In the genomic region with DNA sequence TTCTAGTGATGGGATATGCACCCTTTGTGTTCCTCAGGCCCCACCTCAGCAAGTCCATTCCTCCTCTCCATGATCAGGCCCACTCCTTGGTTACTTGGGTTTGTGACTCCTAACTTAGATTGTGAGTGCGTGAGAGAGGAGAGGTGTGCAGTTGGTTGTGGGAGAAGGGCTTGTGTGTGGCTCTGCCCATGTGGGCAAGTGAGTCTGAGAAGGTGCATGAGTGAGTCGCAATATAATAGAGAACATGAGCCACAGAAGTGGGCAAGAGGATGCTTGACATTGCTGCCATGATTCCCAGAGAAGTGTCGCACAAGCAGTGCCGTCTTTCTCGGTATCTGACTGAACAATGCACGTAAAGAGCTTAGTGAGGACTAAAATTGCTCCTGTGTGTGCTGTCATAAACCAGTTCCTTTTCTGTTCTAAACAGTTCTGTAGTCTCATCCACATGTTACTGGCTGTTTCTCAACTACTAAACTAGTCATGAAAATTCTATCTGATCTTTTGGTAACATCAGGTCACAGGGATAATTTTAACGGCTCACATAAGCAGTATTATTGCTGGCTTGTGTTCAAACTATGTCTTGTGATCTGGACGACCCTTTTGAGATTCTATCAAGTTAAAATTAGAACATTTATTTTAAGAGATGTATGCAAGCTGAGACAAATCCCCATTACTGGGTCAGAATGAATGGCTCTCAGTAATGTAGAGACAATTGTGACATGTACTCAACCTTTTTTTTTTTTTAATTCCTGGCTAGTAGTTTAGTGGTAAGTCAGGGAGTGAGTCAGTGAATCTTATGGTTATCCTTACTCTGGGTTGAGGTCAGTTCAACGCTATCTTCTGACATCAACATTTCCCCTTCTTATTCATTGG, we compare ENCODE assay signal across 11 cellular contexts. TPM values are rescaled to one million over a fixed set of nuclear protein-coding genes. Genes with fewer than 3 reads are reported as not detected.
DNase-seq lines count a peak whose midpoint lies in the region; ATAC-seq, FAIRE-seq and TF ChIP-seq lines count a peak whose summit lies in the region.
"Had no signal": no experiment of that assay in that cellular context is flagged by ENCODE, and none has a peak within 500 bp of the region (broad histone marks: within the 10 kb centered on the region; RNA-seq: fewer than 3 reads in every experiment).

No MANE protein-coding gene starts in this region.

- no peaks in the 10 kb centered on the region for H4K20me1 ChIP-seq in HepG2 (ENCODE audit: insufficient read depth, low read length)

- H3K79me2 ChIP-seq in HepG2 (ENCODE audit: insufficient read depth, low read length) = no peaks in the 10 kb centered on the region

- no peak overlapping the region for H3K4me2 ChIP-seq in HepG2 (ENCODE audit: low read depth, low read length)

- H3K27ac ChIP-seq in kidney (ENCODE audit: low read depth in 2 of 2, low read length in 2 of 2) (peak overlapping the region in 1 of 2 donors; percentile 9), HepG2 (ENCODE audit: extremely low read length, insufficient read depth, low read length) (no peak overlapping the region), tibial nerve (peak overlapping the region in 1 of 4 donors; percentile 34)

- ATAC-seq in natural killer cell treated with Interleukin-12 subunit alpha and Interleukin-12 subunit beta and Interleukin-15 and Interleukin-18, amount 100 ng/mL, for 72 hours = peak; percentile 78 to 81
- ATAC-seq in natural killer cell = no peak
- no peak for ATAC-seq in HepG2
- no peak for ATAC-seq in HG02840 (IDR thresholded peaks at IDR 0.05; ENCODE audit: low FRiP score, unreplicated experiment)

- CTCF ChIA-PET in HepG2 (lab: Yijun Ruan, JAX; ENCODE audit: low intra/inter-chr PET ratio, low total read pairs) = no interaction called here

- in situ Hi-C loops in HepG2 (cut with HindIII; ENCODE audit: extremely low pct_ligation_motif_present, low pct_unique_long_range_greater_than_20kb) = no loop called here

- TF ChIP-seq RAD21 in HepG2 (CRISPR knock-in tag; IDR thresholded peaks at IDR 0.05) = no peak

- FAIRE-seq in kidney (lab: Jason Lieb, UNC) (peak; percentile 27), HepG2 (lab: Jason Lieb, UNC) (no peak)

- no peaks in the 10 kb centered on the region for H3K27me3 ChIP-seq in HepG2 (ENCODE audit: control insufficient read depth in 1 of 2, insufficient read depth in 2 of 2, low read length in 2 of 2)
- H3K27me3 ChIP-seq in tibial nerve = no peaks in the 10 kb centered on the region

- H3K36me3 Mint-ChIP-seq in natural killer cell treated with Interleukin-12 subunit alpha and Interleukin-12 subunit beta and Interleukin-15 and Interleukin-18, amount 100 ng/mL, for 72 hours = peaks cover 44% of the 10 kb centered on the region
- H3K36me3 Mint-ChIP-seq in natural killer cell = peaks cover 12% of the 10 kb centered on the region

- H3K4me1 Mint-ChIP-seq in natural killer cell treated with Interleukin-12 subunit alpha and Interleukin-12 subunit beta and Interleukin-15 and Interleukin-18, amount 100 ng/mL, for 72 hours (ENCODE audit: low read depth in 2 of 2) = peaks cover 45 to 69% of the 10 kb centered on the region in 2 donors
- H3K4me1 Mint-ChIP-seq in natural killer cell = peaks cover 39 to 53% of the 10 kb centered on the region in 2 donors

- peaks cover 0 to 10% of the 10 kb centered on the region in 2 donors for H3K36me3 ChIP-seq in kidney (ENCODE audit: control insufficient read depth in 1 of 2, insufficient read depth in 2 of 2, low read length in 2 of 2)
- peaks cover 2 to 10% of the 10 kb centered on the region in 2 experiments; a peak in 4 of 5 replicates for H3K36me3 ChIP-seq in HepG2 (replicated peaks in 1 of 2; ENCODE audit: control insufficient read depth in 1 of 2, insufficient read depth in 2 of 2, low read length in 2 of 2)
- peaks cover 0 to 63% (median 0%) of the 10 kb centered on the region in 3 donors for H3K36me3 ChIP-seq in tibial nerve

- no peak for TF ChIP-seq POLR2A in HepG2 (IDR thresholded peaks at IDR 0.05; ENCODE audit: insufficient read depth in 1 of 2, low read depth in 2 of 2, low read length in 2 of 2)
- TF ChIP-seq POLR2A in tibial nerve (IDR thresholded peaks at IDR 0.05) = no peak

- H3K27ac Mint-ChIP-seq in natural killer cell treated with Interleukin-12 subunit alpha and Interleukin-12 subunit beta and Interleukin-15 and Interleukin-18, amount 100 ng/mL, for 72 hours = peak overlapping the region; percentile 59 to 72
- H3K27ac Mint-ChIP-seq in natural killer cell = peak overlapping the region in 1 of 2 donors; percentile 26

- H2AFZ ChIP-seq in HepG2 (ENCODE audit: low read length) = no peak overlapping the region

- no peaks in the 10 kb centered on the region for H3K27me3 Mint-ChIP-seq in natural killer cell treated with Interleukin-12 subunit alpha and Interleukin-12 subunit beta and Interleukin-15 and Interleukin-18, amount 100 ng/mL, for 72 hours
- H3K27me3 Mint-ChIP-seq in natural killer cell (ENCODE audit: low read depth in 2 of 2) = no peaks in the 10 kb centered on the region

- TF ChIP-seq CTCF in natural killer cell (IDR thresholded peaks at IDR 0.05) = no peak
- no peak for TF ChIP-seq CTCF in kidney (IDR thresholded peaks at IDR 0.05; ENCODE audit: borderline replicate concordance, extremely low read depth, insufficient read depth)
- no peak for TF ChIP-seq CTCF in HepG2 (CRISPR knock-in tag; IDR thresholded peaks at IDR 0.05)
- no peak for TF ChIP-seq CTCF in tibial nerve (IDR thresholded peaks at IDR 0.05)

- intact Hi-C loops in natural killer cell (cut with micrococcal nuclease) = no loop called here
- intact Hi-C loops in kidney (cut with DNase I) = no loop called here
- intact Hi-C loops in HepG2 (cut with micrococcal nuclease; ENCODE audit: unreplicated experiment) = loop anchor here (10.0 kb wide), 1 partner anchor 208 kb away; a partner anchor contains a TSS

- 99% methylated on average over 9 of the region's 9 CpGs for WGBS in HepG2 (ENCODE audit: low lambda C conversion rate)
- WGBS in tibial nerve, 2 donors = 62 to 65% methylated on average over 9 of the region's 9 CpGs

- no peak for DNase-seq in natural killer cell treated with Interleukin-12 subunit alpha and Interleukin-12 subunit beta and Interleukin-15 and Interleukin-18, amount 100 ng/mL, for 72 hours (ENCODE audit: low spot score)
- DNase-seq in natural killer cell (no peak), brain pericyte (ENCODE audit: low read depth, low spot score) (peak; percentile 30), kidney (no peak), HepG2 (ENCODE audit: low spot score) (no peak), tibial nerve (ENCODE audit: low spot score in 2 of 2) (no peak), GDM1 (lab: John Stamatoyannopoulos, UW) (no peak)
- DNase-seq: activated CD4-positive, alpha-beta T cell treated with anti-CD3 and anti-CD28 coated beads, Interleukin-2, amount 50 U/mL, for 48 hours; NCI-H82; posterior cingulate gyrus had no signal

- peak overlapping the region; percentile 34 for H3K4me3 Mint-ChIP-seq in natural killer cell treated with Interleukin-12 subunit alpha and Interleukin-12 subunit beta and Interleukin-15 and Interleukin-18, amount 100 ng/mL, for 72 hours
- H3K4me3 Mint-ChIP-seq in natural killer cell = no peak overlapping the region

- H3K9ac ChIP-seq in kidney (ENCODE audit: low read length in 2 of 2) = no peak overlapping the region
- H3K9ac ChIP-seq in HepG2 (ENCODE audit: insufficient read depth, low read depth, low read length) = no peak overlapping the region

- H3K4me1 ChIP-seq in kidney (ENCODE audit: control insufficient read depth in 1 of 2, insufficient read depth in 1 of 2, low read depth in 1 of 2, low read length in 2 of 2) (no peaks in the 10 kb centered on the region), HepG2 (ENCODE audit: insufficient read depth, low read length) (peaks cover 23% of the 10 kb centered on the region), tibial nerve (peaks cover 0 to 19% (median 2%) of the 10 kb centered on the region in 4 donors)

- no TSS peak for BruUV-seq in HepG2 (replicated peaks; lab: Mats Ljungman, UMichigan)

- H3K9me3 Mint-ChIP-seq in natural killer cell treated with Interleukin-12 subunit alpha and Interleukin-12 subunit beta and Interleukin-15 and Interleukin-18, amount 100 ng/mL, for 72 hours = no peaks in the 10 kb centered on the region
- no peaks in the 10 kb centered on the region for H3K9me3 Mint-ChIP-seq in natural killer cell

- H3K4me3 ChIP-seq in kidney (ENCODE audit: low read length in 2 of 2) (no peak overlapping the region), HepG2 (replicated peaks in 1 of 3; ENCODE audit: insufficient read depth in 1 of 3, low read depth in 2 of 3, low read length in 3 of 3) (no peak overlapping the region), tibial nerve (no peak overlapping the region)

- TF ChIP-seq EP300 in HepG2 (IDR thresholded peaks at IDR 0.05; ENCODE audit: low read depth in 2 of 2, low read length in 2 of 2) (no peak), HepG2 (CRISPR knock-in tag; IDR thresholded peaks at IDR 0.05; ENCODE audit: borderline replicate concordance) (no peak), tibial nerve (IDR thresholded peaks at IDR 0.05) (no peak)

- no peaks in the 10 kb centered on the region for H3K9me3 ChIP-seq in kidney (ENCODE audit: control insufficient read depth in 1 of 2, low read length in 2 of 2)
- no peaks in the 10 kb centered on the region for H3K9me3 ChIP-seq in HepG2 (ENCODE audit: low read length)
- H3K9me3 ChIP-seq in tibial nerve = no peaks in the 10 kb centered on the region

- POLR2A ChIA-PET in HepG2 (lab: Yijun Ruan, JAX) = no interaction called here

RNA-seq across cellular contexts. Expression of a gene that starts 25.6 kb away (rescaled TPM):
- total RNA-seq in natural killer cell treated with Interleukin-12 subunit alpha and Interleukin-12 subunit beta and Interleukin-15 and Interleukin-18, amount 100 ng/mL, for 72 hours = 100 to 1,000 TPM in 1 of 2 donors, 10 to 100 TPM in 1; 83.5 to 112 TPM
- total RNA-seq in natural killer cell (10 to 100 TPM; 46.6 to 56.5 (median 49.6) TPM), kidney (37.9 TPM), HepG2 (2016; rRNA removed; fragmentation: Illumina TruSeq; extraction: Trizol) (28.1 and 52.1 TPM in 2 replicates), tibial nerve (10 to 100 TPM; 19.5 to 67.5 (median 26.0) TPM)
- polyA plus RNA-seq in kidney (ENCODE audit: insufficient read depth, low read depth, low replicate concordance) (31.3 TPM), HepG2 (2011; rRNA removed) (12.6 and 15.7 TPM in 2 replicates)
- total RNA-seq in HepG2 (2016; cell fraction: cytosol; rRNA removed; fragmentation: Illumina TruSeq; extraction: Trizol; ENCODE audit: low read depth) = 29.8 and 30.1 TPM in 2 replicates
- 29.9 and 49.6 TPM in 2 replicates for total RNA-seq in HepG2 (2016; cell fraction: insoluble cytoplasmic fraction; rRNA removed; fragmentation: Illumina TruSeq; extraction: Trizol)
- total RNA-seq in HepG2 (2016; cell fraction: membrane; rRNA removed; fragmentation: Illumina TruSeq; extraction: Trizol) = 48.6 and 49.9 TPM in 2 replicates
- 19.3 and 23.2 TPM in 2 replicates for total RNA-seq in HepG2 (2016; cell fraction: nucleus; rRNA removed; fragmentation: Illumina TruSeq; extraction: Trizol)
- polyA plus RNA-seq in HepG2 (2011; cell fraction: cytosol; rRNA removed) = 12.4 and 14.4 TPM in 2 replicates
- polyA plus RNA-seq in HepG2 (2011; cell fraction: nucleus; rRNA removed) = 6.8 and 22.5 TPM in 2 replicates
- 25.0 and 29.0 TPM in 2 replicates for polyA plus RNA-seq in HepG2 (2012)
- polyA plus RNA-seq in HepG2 (2016; cell fraction: cytosol; fragmentation: Illumina TruSeq; extraction: Trizol; ENCODE audit: low read depth) = 37.1 and 42.6 TPM in 2 replicates
- polyA plus RNA-seq in HepG2 (2016; cell fraction: insoluble cytoplasmic fraction; fragmentation: Illumina TruSeq; extraction: Trizol; ENCODE audit: low read depth) = 61.5 and 63.2 TPM in 2 replicates
- 44.2 and 46.2 TPM in 2 replicates for polyA plus RNA-seq in HepG2 (2016; cell fraction: membrane; fragmentation: Illumina TruSeq; extraction: Trizol; ENCODE audit: low read depth)
- polyA plus RNA-seq in HepG2 (2016; cell fraction: nucleus; fragmentation: Illumina TruSeq; extraction: Trizol; ENCODE audit: insufficient read depth, low read depth) = 28.3 and 28.8 TPM in 2 replicates
- 20.7 and 24.7 TPM in 2 replicates for polyA minus RNA-seq in HepG2 (2011; rRNA and poly(A)+ RNA removed; ENCODE audit: low replicate concordance)
- polyA minus RNA-seq in HepG2 (2011; cell fraction: cytosol; rRNA and poly(A)+ RNA removed) = 20.1 and 21.1 TPM in 2 replicates
- 16.4 and 23.9 TPM in 2 replicates for polyA minus RNA-seq in HepG2 (2011; cell fraction: nucleus; rRNA and poly(A)+ RNA removed)

Comparison
In these comparisons a context has a peak if more than half of its experiments do, and no peak if none do; other contexts are left out.
1. ATAC-seq: peak in natural killer cell treated with Interleukin-12 subunit alpha and Interleukin-12 subunit beta and Interleukin-15 and Interleukin-18, amount 100 ng/mL, for 72 hours (2 of 2); none in natural killer cell (0 of 3), HepG2 (single experiment) and HG02840 (single experiment).